1 cellular context compared by ENCODE assay signal in the genomic region with DNA sequence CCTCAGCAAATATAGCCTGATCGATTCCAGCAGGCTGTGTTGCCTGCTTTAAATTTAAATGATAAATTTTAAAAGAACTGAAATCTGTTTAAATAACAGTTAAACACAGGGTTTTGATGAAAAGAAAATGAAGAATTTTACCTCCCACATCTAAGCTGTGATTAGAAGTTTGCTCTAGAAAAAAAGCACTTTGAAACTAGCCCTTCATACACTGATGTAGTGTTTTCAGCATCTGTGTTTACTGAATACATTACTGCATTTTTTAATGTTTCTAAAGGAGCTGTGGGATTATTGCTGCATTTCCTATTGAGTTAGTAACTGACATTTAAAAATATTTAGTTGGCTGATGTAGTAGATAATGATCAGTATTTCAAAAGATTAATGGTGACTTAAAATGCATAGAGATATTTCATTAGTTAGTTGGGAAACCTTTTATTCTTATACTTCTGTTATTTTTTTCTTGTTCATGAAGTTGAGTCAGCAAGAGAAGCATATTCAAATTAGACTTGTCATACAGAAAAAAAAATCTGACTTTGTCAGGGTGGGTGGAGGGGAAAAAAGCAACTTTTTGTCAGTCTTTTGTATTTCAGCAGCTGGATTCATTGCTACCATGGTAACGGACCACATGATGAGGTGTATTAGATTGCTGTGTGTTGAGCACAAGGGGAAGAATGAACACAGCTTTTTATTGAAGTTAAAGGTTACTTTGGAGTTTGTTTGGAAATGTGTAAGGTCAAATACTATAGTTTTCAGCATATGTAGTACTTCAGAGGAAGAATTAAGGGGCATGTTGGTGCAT.
TF ChIP-seq lines count a peak whose summit lies in the region.

Gene DTNA (plus strand): TSS at position 668 of the 799 bp plus-strand sequence. CDS start 45,679 bp downstream, outside the sequence.

TF ChIP-seq in A549, 52 proteins besides CTCF, POLR2A, EP300 and RAD21 (continued from another document):
- TF ChIP-seq REST (IDR thresholded peaks at IDR 0.05) (no peak), HDAC2 (IDR thresholded peaks at IDR 0.05) (no peak), GATA3 (IDR thresholded peaks at IDR 0.05; ENCODE audit: borderline replicate concordance) (no peak), FOSB (CRISPR knock-in tag; IDR thresholded peaks at IDR 0.05) (no peak), ESRRA (IDR thresholded peaks at IDR 0.05; ENCODE audit: borderline replicate concordance, low read length) (no peak), NR3C1 (IDR thresholded peaks at IDR 0.05) (no peak), KDM1A (IDR thresholded peaks at IDR 0.05; ENCODE audit: low read depth) (no peak), POLR2AphosphoS2 (conservative IDR thresholded peaks at IDR 0.05; ENCODE audit: low read length) (no peak)
